ENCODE assay signal across 1 cellular context in genomic region chr1:33454646-33455282, GRCh38.
TF ChIP-seq lines count a peak whose summit lies in the region.

No MANE protein-coding gene starts in this region.

TF ChIP-seq in IMR-90, 13 proteins besides CTCF, POLR2A, EP300 and RAD21 (continued from another document):
- no peak for TF ChIP-seq ELK1 (IDR thresholded peaks at IDR 0.05; ENCODE audit: borderline replicate concordance, low read depth, low read length)
- no peak for TF ChIP-seq RCOR1 (IDR thresholded peaks at IDR 0.05; ENCODE audit: insufficient replicate concordance, low read length)
- TF ChIP-seq MAZ (IDR thresholded peaks at IDR 0.05; ENCODE audit: borderline replicate concordance, low read depth, low read length), result no peak
- no peak for TF ChIP-seq FOS (IDR thresholded peaks at IDR 0.05; ENCODE audit: low read depth, low read length)
- TF ChIP-seq MXI1 (IDR thresholded peaks at IDR 0.05; ENCODE audit: borderline replicate concordance, low read depth, low read length), result no peak
- no peak for TF ChIP-seq USF2 (IDR thresholded peaks at IDR 0.05; ENCODE audit: low read depth, low read length)
- TF ChIP-seq BHLHE40 (IDR thresholded peaks at IDR 0.05; ENCODE audit: low read depth, low read length), result no peak
- TF ChIP-seq SMC3 (IDR thresholded peaks at IDR 0.05; ENCODE audit: low read depth, low read length), result no peak
- TF ChIP-seq RFX5 (IDR thresholded peaks at IDR 0.05; ENCODE audit: low read depth, low read length), result no peak
